Comparison of ENCODE assay signal across 8 cellular contexts in genomic region chr14:22427771-22428228, GRCh38.
A peak's percentile ranks its signal among the peaks of the same experiment; 100 is the strongest.
DNase-seq lines count a peak whose midpoint lies in the region; ATAC-seq and TF ChIP-seq lines count a peak whose summit lies in the region.

No MANE protein-coding gene starts in this region.

- peak overlapping the region in 3 of 4 donors; percentile 7 to 64 (median 42) for H3K27ac ChIP-seq in gastroesophageal sphincter

- H3K36me3 ChIP-seq in gastroesophageal sphincter: no peaks in the 10 kb centered on the region

- WGBS in gastroesophageal sphincter (ENCODE audit: low coverage in 1 of 2), 2 donors: 9 to 38% methylated on average over 8 to 9 of the region's 9 CpGs

- H3K27me3 ChIP-seq in gastroesophageal sphincter: no peaks in the 10 kb centered on the region

- no peak for TF ChIP-seq EP300 in gastroesophageal sphincter (IDR thresholded peaks at IDR 0.05)

- TF ChIP-seq CTCF in gastroesophageal sphincter (IDR thresholded peaks at IDR 0.05): no peak

- no peaks in the 10 kb centered on the region for H3K9me3 ChIP-seq in gastroesophageal sphincter

- no peak overlapping the region for H3K4me3 ChIP-seq in gastroesophageal sphincter

- DNase-seq in ELR (ENCODE audit: low read depth): peak; percentile 22
- peak; percentile 71 for DNase-seq in SKM-1 (lab: John Stamatoyannopoulos, UW; ENCODE audit: unreplicated experiment)
- DNase-seq in pons (ENCODE audit: low spot score): peak; percentile 74
- no peak for DNase-seq in stimulated activated CD4-positive, alpha-beta T cell treated with anti-CD3 and anti-CD28 coated beads, Interleukin-15, amount 100 ng/mL, for 24 hours
- DNase-seq in NCI-H2171 (lab: John Stamatoyannopoulos, UW): no peak
- no peak for DNase-seq in effector CD8-positive, alpha-beta T cell (lab: John Stamatoyannopoulos, UW)

- H3K4me1 ChIP-seq in gastroesophageal sphincter: peaks cover 22 to 46% (median 25%) of the 10 kb centered on the region in 3 donors

- ATAC-seq in gastroesophageal sphincter (peak; percentile 90), GM21619 (IDR thresholded peaks at IDR 0.05; ENCODE audit: unreplicated experiment) (no peak)

- no peak for TF ChIP-seq POLR2A in gastroesophageal sphincter (IDR thresholded peaks at IDR 0.05)

Comparison
In these comparisons a context has a peak if more than half of its experiments do, and no peak if none do; other contexts are left out.
1. DNase-seq: peak in ELR (single experiment), SKM-1 (single experiment) and pons (single experiment); none in stimulated activated CD4-positive, alpha-beta T cell treated with anti-CD3 and anti-CD28 coated beads, Interleukin-15, amount 100 ng/mL, for 24 hours (single experiment), NCI-H2171 (single experiment) and effector CD8-positive, alpha-beta T cell (single experiment).